In genomic region chr6:45806172-45806571, GRCh38 we compare ENCODE assay signal across 8 cellular contexts.
"Had no signal": no experiment of that assay in that cellular context is flagged by ENCODE, and none has a peak within 500 bp of the region (broad histone marks: within the 10 kb centered on the region; RNA-seq: fewer than 3 reads in every experiment).

No MANE protein-coding gene starts in this region.

- ATAC-seq: HCT116, HepG2 had no signal

- H3K27ac ChIP-seq: GM23248, HL-60 had no signal

- H2AFZ ChIP-seq: GM23248 had no signal

- DNase-seq: GM23248, GOT3, H7, KBM-7 had no signal

- H3K4me1 ChIP-seq: HAP-1 had no signal

- H3K4me3 ChIP-seq: GM23248, HAP-1 had no signal

- H3K36me3 ChIP-seq: HAP-1 had no signal
